Comparison of ENCODE assay signal across 8 cellular contexts in the genomic region with DNA sequence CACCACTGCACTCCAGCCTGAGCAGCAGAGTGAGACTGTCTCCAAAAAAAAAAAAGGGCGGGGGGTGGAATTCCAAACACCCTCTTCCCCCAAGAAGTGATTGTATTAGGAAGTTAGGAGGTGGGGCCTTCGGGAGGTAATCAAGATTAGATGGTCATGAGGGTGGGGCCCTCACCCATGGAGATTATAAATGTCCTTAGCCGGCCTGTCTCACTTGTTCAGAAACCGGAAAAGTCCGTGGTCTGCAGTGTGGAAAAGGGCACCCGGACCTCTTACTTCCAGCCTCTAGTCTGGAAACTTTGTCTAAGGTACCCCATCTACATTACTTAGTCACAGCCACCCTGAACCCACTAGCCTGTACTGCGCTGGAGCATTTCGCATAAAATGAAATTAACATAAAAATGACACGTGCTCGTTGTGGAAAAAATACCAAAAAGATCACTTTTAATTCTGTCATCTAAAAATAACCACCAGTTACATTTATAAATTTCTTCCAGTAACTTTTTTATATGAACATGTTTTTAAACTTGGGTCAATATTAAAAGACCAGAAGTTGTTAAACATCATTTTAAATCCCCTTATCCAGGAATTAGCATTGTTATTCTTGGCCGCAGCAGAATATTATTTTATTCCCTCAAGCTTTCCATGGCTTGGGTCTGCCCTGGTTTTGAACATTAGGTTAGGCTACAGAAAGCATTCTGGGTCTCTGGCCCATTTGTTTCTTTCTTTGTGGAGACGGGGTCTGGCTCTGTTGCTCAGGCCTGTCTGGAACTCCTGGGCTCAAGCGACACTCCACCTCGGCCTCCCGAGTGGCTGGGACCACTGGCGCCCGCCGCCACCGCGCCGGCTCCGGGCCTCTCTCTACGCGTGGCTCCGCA. TPM values are rescaled to one million over a fixed set of nuclear protein-coding genes. Genes with fewer than 3 reads are reported as not detected.
DNase-seq lines count a peak whose midpoint lies in the region; ATAC-seq and TF ChIP-seq lines count a peak whose summit lies in the region.

No MANE protein-coding gene starts in this region.

- peak; percentile 2 for ATAC-seq in mucosa of descending colon
- ATAC-seq in HG02798 (IDR thresholded peaks at IDR 0.05; ENCODE audit: poor library complexity, unreplicated experiment), result no peak
- no peak for ATAC-seq in HG02938 (IDR thresholded peaks at IDR 0.05; ENCODE audit: unreplicated experiment)

- peaks cover 34% of the 10 kb centered on the region for H3K4me1 Mint-ChIP-seq in chondrocyte (ENCODE audit: low read depth)

- TF ChIP-seq CTCF in PC-9 (conservative IDR thresholded peaks at IDR 0.05) (no peak), chondrocyte (IDR thresholded peaks at IDR 0.05) (no peak), mucosa of descending colon (IDR thresholded peaks at IDR 0.05) (no peak)

- H3K27me3 Mint-ChIP-seq in chondrocyte (ENCODE audit: low read depth), result no peaks in the 10 kb centered on the region

- H3K9me3 Mint-ChIP-seq in chondrocyte (ENCODE audit: low read depth), result no peaks in the 10 kb centered on the region

- no peaks in the 10 kb centered on the region for H3K9me2 ChIP-seq in PC-9 (ENCODE audit: insufficient read depth)

- no peaks in the 10 kb centered on the region for H3K9me3 ChIP-seq in PC-9 (ENCODE audit: insufficient read depth, low read depth)
- H3K9me3 ChIP-seq in mucosa of descending colon, result no peaks in the 10 kb centered on the region

- H3K4me3 Mint-ChIP-seq in chondrocyte (ENCODE audit: unreplicated experiment), result peak overlapping the region; percentile 90

- no peaks in the 10 kb centered on the region for H3K27me3 ChIP-seq in PC-9 (ENCODE audit: insufficient read depth, low read depth)

- peak overlapping the region; percentile 66; the same call in 1 of the 2 replicates for H2AFZ ChIP-seq in PC-9

- BruUV-seq in PC-9 (replicated peaks; lab: Mats Ljungman, UMichigan), result TSS peak; percentile 88

- POLR2A ChIA-PET in PC-9 (lab: Charles Lee; ENCODE audit: unreplicated experiment), result interaction anchor here (0.6 to 0.9 kb wide), 3 partner anchors 130 to 1753 kb away, joined by 3 to 7 read pairs (median 4); no protein-coding TSS in a partner anchor

- intact Hi-C loops in PC-9 (cut with micrococcal nuclease; ENCODE audit: unreplicated experiment) (loop anchor here (2.0 to 10.0 kb wide), 4 partner anchors 31 to 715 kb away; no protein-coding TSS in a partner anchor), mucosa of descending colon (cut with DNase I, micrococcal nuclease) (no loop called here)

- CTCF ChIA-PET in PC-9 (lab: Charles Lee), result no interaction called here

- H3K4me1 ChIP-seq in PC-9 (replicated peaks; ENCODE audit: insufficient read depth) (peaks cover 29% of the 10 kb centered on the region), mucosa of descending colon (ENCODE audit: low read depth) (peaks cover 18% of the 10 kb centered on the region)

- H3K4me2 ChIP-seq in PC-9, result peak overlapping the region; percentile 99

- H4K20me1 ChIP-seq in PC-9 (ENCODE audit: insufficient read depth), result peaks cover 18% of the 10 kb centered on the region; the same call in 1 of the 2 replicates

- H3F3A ChIP-seq in PC-9 (ENCODE audit: insufficient read depth, low read depth), result peaks cover 16% of the 10 kb centered on the region

- no peaks in the 10 kb centered on the region for H3K36me3 Mint-ChIP-seq in chondrocyte (ENCODE audit: low read depth)

- peak overlapping the region; percentile 97 for H3K4me3 ChIP-seq in GM08714 (ENCODE audit: low read length)
- peak overlapping the region; percentile 89 for H3K4me3 ChIP-seq in PC-9
- peak overlapping the region; percentile 74 for H3K4me3 ChIP-seq in mucosa of descending colon

- DNase-seq in PC-9, result peak; percentile 63 to 68
- no peak for DNase-seq in chondrocyte (ENCODE audit: low spot score)
- DNase-seq in mucosa of descending colon, result peak in 2 of 3 donors; percentile 45 to 60
- DNase-seq in NCI-H526 treated with DMSO at 0.1 percent for 48 hours (lab: John Stamatoyannopoulos, UW), result no peak
- no peak for DNase-seq in NCI-H345 treated with DMSO at 0.1 percent for 48 hours (lab: John Stamatoyannopoulos, UW; ENCODE audit: unreplicated experiment)

- peak overlapping the region; percentile 100 for H3K27ac Mint-ChIP-seq in chondrocyte (ENCODE audit: unreplicated experiment)

- H3K27ac ChIP-seq in PC-9, result peak overlapping the region; percentile 93

- H3K36me3 ChIP-seq in PC-9 (ENCODE audit: low read depth) (peaks cover 12% of the 10 kb centered on the region; the same call in 1 of the 2 replicates), mucosa of descending colon (ENCODE audit: low read depth) (peaks cover 5% of the 10 kb centered on the region)

- H3K79me2 ChIP-seq in PC-9 (ENCODE audit: low read depth), result peaks cover 54% of the 10 kb centered on the region

RNA-seq across cellular contexts. Expression of gene CKS2, which starts 1.1 kb away (rescaled TPM):
- total RNA-seq in PC-9 (2021), result 138 and 260 TPM in 2 replicates
- 22.6 to 24.5 TPM (median 24.0 TPM) in 3 replicates for total RNA-seq in chondrocyte
- total RNA-seq in mucosa of descending colon, result 10 to 100 TPM; 13.1 to 49.2 (median 15.4) TPM

RNA-seq across cellular contexts. Expression of gene SECISBP2, which starts 8.5 kb away (rescaled TPM):
- total RNA-seq in PC-9 (2021) (33.3 and 41.4 TPM in 2 replicates), chondrocyte (15.1 to 20.7 TPM (median 16.0 TPM) in 3 replicates), mucosa of descending colon (10 to 100 TPM; 49.4 to 68.0 (median 50.2) TPM)

Comparison
In these comparisons a context has a peak if more than half of its experiments do, and no peak if none do; other contexts are left out.
1. DNase-seq: peak in PC-9 (2 of 2) and mucosa of descending colon (2 of 3); none in chondrocyte (single experiment), NCI-H526 treated with DMSO at 0.1 percent for 48 hours (single experiment) and NCI-H345 treated with DMSO at 0.1 percent for 48 hours (single experiment).
2. Peak in every context shown above with its lines, with median percentiles within 50 percentile points of each other: H3K4me3 ChIP-seq.